Comparison of ENCODE assay signal across 19 cellular contexts in genomic region chr20:47730744-47731143, GRCh38.
"Had no signal": no experiment of that assay in that cellular context is flagged by ENCODE, and none has a peak within 500 bp of the region (broad histone marks: within the 10 kb centered on the region; RNA-seq: fewer than 3 reads in every experiment).

No MANE protein-coding gene starts in this region.

- H3K4me1 Mint-ChIP-seq: mesothelial cell of epicardium had no signal

- ATAC-seq: sciatic nerve had no signal

- H3K36me3 ChIP-seq: ovary had no signal

- H3K4me3 Mint-ChIP-seq: activated CD4-positive, alpha-beta T cell treated with anti-CD3 and anti-CD28 coated beads, Interleukin-2, amount 10 ng/mL, durations not matched to agents 7 days and 5 days; activated naive CD8-positive, alpha-beta T cell treated with anti-CD3 and anti-CD28 coated beads, Interleukin-2, amount 10 ng/mL, durations not matched to agents 7 days and 5 days; brain; central memory CD8-positive, alpha-beta T cell; mesothelial cell of epicardium; neural crest cell; stimulated activated naive CD8-positive, alpha-beta T cell treated with anti-CD3 and anti-CD28 coated beads, Interleukin-15, Interleukin-2, amounts not matched to agents 100 ng/mL and 50 ng/mL, for 24 hours; type B pancreatic cell had no signal

- H3K27me3 Mint-ChIP-seq: central memory CD8-positive, alpha-beta T cell; stimulated activated naive CD8-positive, alpha-beta T cell treated with anti-CD3 and anti-CD28 coated beads, Interleukin-15, Interleukin-2, amounts not matched to agents 100 ng/mL and 50 ng/mL, for 24 hours had no signal

- H3K27me3 ChIP-seq: esophagus squamous epithelium, ovary had no signal

- DNase-seq: activated CD4-positive, alpha-beta T cell treated with anti-CD3 and anti-CD28 coated beads, Interleukin-2, amount 10 ng/mL, durations not matched to agents 7 days and 5 days; activated CD4-positive, CD25-positive, alpha-beta regulatory T cell; activated CD8-positive, alpha-beta memory T cell treated with anti-CD3 and anti-CD28 coated beads, Interleukin-2, amount 50 U/mL, for 48 hours; activated naive CD4-positive, alpha-beta T cell; activated naive CD8-positive, alpha-beta T cell treated with anti-CD3 and anti-CD28 coated beads, Interleukin-2, amount 10 ng/mL, durations not matched to agents 7 days and 5 days; effector CD4-positive, alpha-beta T cell; esophagus squamous epithelium; glutamatergic neuron; hypothalamus; ovary had no signal

- H3K4me3 ChIP-seq: coronary artery, esophagus squamous epithelium, lung, ovary had no signal

- H3K27ac Mint-ChIP-seq: activated CD4-positive, alpha-beta T cell treated with anti-CD3 and anti-CD28 coated beads, Interleukin-2, amount 10 ng/mL, durations not matched to agents 7 days and 5 days; activated naive CD8-positive, alpha-beta T cell treated with anti-CD3 and anti-CD28 coated beads, Interleukin-2, amount 10 ng/mL, durations not matched to agents 7 days and 5 days; brain; mesothelial cell of epicardium; stimulated activated naive CD8-positive, alpha-beta T cell treated with anti-CD3 and anti-CD28 coated beads, Interleukin-15, Interleukin-2, amounts not matched to agents 100 ng/mL and 50 ng/mL, for 24 hours; type B pancreatic cell had no signal

- H3K9me3 Mint-ChIP-seq: activated CD4-positive, alpha-beta T cell treated with anti-CD3 and anti-CD28 coated beads, Interleukin-2, amount 10 ng/mL, durations not matched to agents 7 days and 5 days; activated naive CD8-positive, alpha-beta T cell treated with anti-CD3 and anti-CD28 coated beads, Interleukin-2, amount 10 ng/mL, durations not matched to agents 7 days and 5 days; central memory CD8-positive, alpha-beta T cell; stimulated activated naive CD8-positive, alpha-beta T cell treated with anti-CD3 and anti-CD28 coated beads, Interleukin-15, Interleukin-2, amounts not matched to agents 100 ng/mL and 50 ng/mL, for 24 hours; type B pancreatic cell had no signal

- H3K27ac ChIP-seq: coronary artery, esophagus squamous epithelium, ovary had no signal

- H3K9me3 ChIP-seq: esophagus squamous epithelium, ovary had no signal
